28 cellular contexts compared by ENCODE assay signal in genomic region chr7:15248514-15248913, GRCh38.
DNase-seq lines count a peak whose midpoint lies in the region; ATAC-seq, FAIRE-seq and TF ChIP-seq lines count a peak whose summit lies in the region.
"Had no signal": no experiment of that assay in that cellular context is flagged by ENCODE, and none has a peak within 500 bp of the region (broad histone marks: within the 10 kb centered on the region; RNA-seq: fewer than 3 reads in every experiment).

No MANE protein-coding gene starts in this region.

- no peaks in the 10 kb centered on the region for H3K4me1 Mint-ChIP-seq in activated CD4-positive, alpha-beta memory T cell treated with anti-CD3 and anti-CD28 coated beads for 36 hours (ENCODE audit: low read depth)
- H3K4me1 Mint-ChIP-seq in activated CD8-positive, alpha-beta T cell treated with anti-CD3 and anti-CD28 coated beads for 36 hours (ENCODE audit: low read depth): no peaks in the 10 kb centered on the region
- H3K4me1 Mint-ChIP-seq: CD14-positive monocyte; CD4-positive, alpha-beta memory T cell; CD4-positive, CD25-positive, alpha-beta regulatory T cell; CD8-positive, alpha-beta memory T cell had no signal

- POLR2A ChIA-PET in activated CD4-positive, alpha-beta memory T cell treated with anti-CD3 and anti-CD28 coated beads for 36 hours (lab: Charles Lee): no interaction called here
- POLR2A ChIA-PET in activated CD8-positive, alpha-beta T cell treated with anti-CD3 and anti-CD28 coated beads for 36 hours (lab: Charles Lee): no interaction called here

- no peaks in the 10 kb centered on the region for H3K27me3 Mint-ChIP-seq in activated CD4-positive, alpha-beta memory T cell treated with anti-CD3 and anti-CD28 coated beads for 36 hours
- H3K27me3 Mint-ChIP-seq in activated CD8-positive, alpha-beta T cell treated with anti-CD3 and anti-CD28 coated beads for 36 hours: no peaks in the 10 kb centered on the region
- H3K27me3 Mint-ChIP-seq: CD4-positive, alpha-beta memory T cell; CD4-positive, CD25-positive, alpha-beta regulatory T cell; CD8-positive, alpha-beta memory T cell had no signal

- H3K4me3 ChIP-seq in retinal pigment epithelial cell (ENCODE audit: low read length): no peak overlapping the region
- H3K4me3 ChIP-seq: BLaER1, GM12878 had no signal

- no peak for DNase-seq in H54 (ENCODE audit: insufficient read length, low spot score)
- DNase-seq in KBM-7: peak; percentile 15
- peak; percentile 5 for DNase-seq in dermis blood vessel endothelial cell
- DNase-seq in retinal pigment epithelial cell (ENCODE audit: low read depth): peak; percentile 28
- DNase-seq in NCI-H1694 (lab: John Stamatoyannopoulos, UW): no peak
- no peak for DNase-seq in activated CD4-positive, alpha-beta memory T cell treated with anti-CD3 and anti-CD28 coated beads for 36 hours
- no peak for DNase-seq in activated CD8-positive, alpha-beta T cell treated with anti-CD3 and anti-CD28 coated beads for 36 hours
- DNase-seq: 8988T; ACHN; BE2C; C1 segment of cervical spinal cord; CD4-positive, alpha-beta memory T cell; CD4-positive, CD25-positive, alpha-beta regulatory T cell; CD8-positive, alpha-beta memory T cell; COR-L47; DMS 273 treated with DMSO at 0.1 percent for 48 hours; DMS153; DMS53; DMS79; DND-41; EL; GDM1 had no signal

- TF ChIP-seq POLR2A in H54 (IDR thresholded peaks at IDR 0.05; ENCODE audit: low read depth, low read length): no peak

- TF ChIP-seq CTCF in retinal pigment epithelial cell (conservative IDR thresholded peaks at IDR 0.05; ENCODE audit: low read depth, low read length): no peak
- no peak for TF ChIP-seq CTCF in activated CD8-positive, alpha-beta T cell treated with anti-CD3 and anti-CD28 coated beads for 36 hours (IDR thresholded peaks at IDR 0.05)

- in situ Hi-C loops in KBM-7 (cut with MboI; ENCODE audit: low pct_unique_long_range_greater_than_20kb, low sequenced_read_pairs): no loop called here

- peaks cover 4% of the 10 kb centered on the region for H3K9me3 Mint-ChIP-seq in activated CD4-positive, alpha-beta memory T cell treated with anti-CD3 and anti-CD28 coated beads for 36 hours
- H3K9me3 Mint-ChIP-seq in activated CD8-positive, alpha-beta T cell treated with anti-CD3 and anti-CD28 coated beads for 36 hours: peaks cover 5% of the 10 kb centered on the region

- peak; percentile 60 for FAIRE-seq in H54 (lab: Jason Lieb, UNC)
- FAIRE-seq: A204.1, GM12878, GM12892, GM18507 had no signal

- no peak for ATAC-seq in activated CD8-positive, alpha-beta T cell treated with anti-CD3 and anti-CD28 coated beads for 36 hours
- ATAC-seq: GM12878 had no signal

- no peak overlapping the region for H3K4me3 Mint-ChIP-seq in activated CD4-positive, alpha-beta memory T cell treated with anti-CD3 and anti-CD28 coated beads for 36 hours
- H3K4me3 Mint-ChIP-seq in activated CD8-positive, alpha-beta T cell treated with anti-CD3 and anti-CD28 coated beads for 36 hours: no peak overlapping the region
- H3K4me3 Mint-ChIP-seq: CD14-positive monocyte; CD4-positive, alpha-beta memory T cell; CD4-positive, CD25-positive, alpha-beta regulatory T cell; CD8-positive, alpha-beta memory T cell had no signal

- H3K27ac Mint-ChIP-seq in activated CD4-positive, alpha-beta memory T cell treated with anti-CD3 and anti-CD28 coated beads for 36 hours: no peak overlapping the region
- no peak overlapping the region for H3K27ac Mint-ChIP-seq in activated CD8-positive, alpha-beta T cell treated with anti-CD3 and anti-CD28 coated beads for 36 hours
- H3K27ac Mint-ChIP-seq: CD14-positive monocyte; CD4-positive, alpha-beta memory T cell; CD4-positive, CD25-positive, alpha-beta regulatory T cell; CD8-positive, alpha-beta memory T cell had no signal

- intact Hi-C loops in activated CD4-positive, alpha-beta memory T cell treated with anti-CD3 and anti-CD28 coated beads for 36 hours (cut with micrococcal nuclease): no loop called here
- intact Hi-C loops in activated CD8-positive, alpha-beta T cell treated with anti-CD3 and anti-CD28 coated beads for 36 hours (cut with micrococcal nuclease): no loop called here

- H3K36me3 Mint-ChIP-seq in activated CD4-positive, alpha-beta memory T cell treated with anti-CD3 and anti-CD28 coated beads for 36 hours: no peaks in the 10 kb centered on the region
- no peaks in the 10 kb centered on the region for H3K36me3 Mint-ChIP-seq in activated CD8-positive, alpha-beta T cell treated with anti-CD3 and anti-CD28 coated beads for 36 hours (ENCODE audit: low read depth)
- H3K36me3 Mint-ChIP-seq: CD14-positive monocyte; CD4-positive, alpha-beta memory T cell; CD4-positive, CD25-positive, alpha-beta regulatory T cell; CD8-positive, alpha-beta memory T cell had no signal

- CTCF ChIA-PET in activated CD4-positive, alpha-beta memory T cell treated with anti-CD3 and anti-CD28 coated beads for 36 hours (lab: Charles Lee): no interaction called here
- CTCF ChIA-PET in activated CD8-positive, alpha-beta T cell treated with anti-CD3 and anti-CD28 coated beads for 36 hours (lab: Charles Lee): no interaction called here

Comparison
In these comparisons a context has a peak if more than half of its experiments do, and no peak if none do; other contexts are left out.
1. DNase-seq: peak in KBM-7 (single experiment), dermis blood vessel endothelial cell (single experiment) and retinal pigment epithelial cell (single experiment); none in H54 (single experiment), NCI-H1694 (single experiment), activated CD4-positive, alpha-beta memory T cell treated with anti-CD3 and anti-CD28 coated beads for 36 hours (single experiment) and activated CD8-positive, alpha-beta T cell treated with anti-CD3 and anti-CD28 coated beads for 36 hours (single experiment).